Comparison of ENCODE assay signal across 12 cellular contexts in the genomic region with DNA sequence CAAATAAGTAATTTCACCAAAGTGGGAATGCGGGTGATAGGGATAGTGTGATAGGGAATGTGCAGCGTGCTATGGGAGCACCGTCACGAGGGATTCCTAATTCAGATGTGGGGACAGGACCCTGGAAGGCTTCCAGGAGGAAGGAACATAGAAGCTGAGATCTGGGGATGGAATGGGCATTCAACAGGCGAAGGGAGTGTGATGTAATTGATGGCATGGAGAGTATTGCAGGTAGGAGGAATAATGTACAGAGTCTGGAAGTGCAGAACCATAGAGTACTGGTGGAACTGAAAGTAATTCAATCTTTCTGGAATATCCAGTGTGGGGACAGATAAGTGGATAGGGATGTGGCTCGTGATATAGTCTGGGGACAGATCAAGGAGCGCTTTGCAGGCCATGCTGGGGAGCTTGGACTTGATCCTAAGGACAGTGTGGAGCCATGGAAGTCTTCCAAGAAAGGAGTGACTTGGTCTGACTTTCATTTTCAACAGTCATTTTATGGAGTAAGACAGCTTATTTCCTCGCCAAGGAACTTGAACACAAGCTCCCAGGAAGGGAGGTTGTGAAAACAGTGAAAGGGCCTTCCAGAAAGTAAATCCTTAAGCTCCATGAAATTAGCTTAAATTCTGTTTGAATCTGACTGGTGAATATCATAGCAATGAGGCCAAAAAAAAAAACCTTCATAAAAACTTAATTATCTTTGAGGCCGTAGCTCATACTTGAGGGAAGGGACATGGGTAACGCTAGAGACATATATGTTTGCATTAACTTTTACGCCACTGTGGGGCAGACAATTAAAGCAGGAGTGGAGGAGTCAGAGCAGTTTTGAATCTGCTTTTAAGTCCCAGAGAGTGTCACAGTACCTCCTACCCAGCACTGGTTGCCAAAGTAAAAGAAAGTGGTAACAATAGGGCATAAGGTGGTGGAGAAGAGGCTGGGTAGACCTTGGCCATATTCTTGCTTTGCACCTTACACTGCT. TPM values are rescaled to one million over a fixed set of nuclear protein-coding genes. Genes with fewer than 3 reads are reported as not detected.
DNase-seq lines count a peak whose midpoint lies in the region; ATAC-seq and TF ChIP-seq lines count a peak whose summit lies in the region.
"Had no signal": no experiment of that assay in that cellular context is flagged by ENCODE, and none has a peak within 500 bp of the region (broad histone marks: within the 10 kb centered on the region; RNA-seq: fewer than 3 reads in every experiment).

No MANE protein-coding gene starts in this region.

- peak; percentile 7 for DNase-seq in MV-4-11 (lab: John Stamatoyannopoulos, UW)
- peak; percentile 76 for DNase-seq in fibroblast of gingiva (ENCODE audit: low read depth)
- peak; percentile 52 for DNase-seq in osteoblast (ENCODE audit: insufficient read length, low spot score, missing footprints)
- no peak for DNase-seq in HUDEP-2 (lab: John Stamatoyannopoulos, UW; ENCODE audit: unreplicated experiment in 76 of 76)
- DNase-seq in iPS-NIHi7 (ENCODE audit: extremely low spot score): no peak
- no peak for DNase-seq in stimulated activated naive CD8-positive, alpha-beta T cell treated with anti-CD3 and anti-CD28 coated beads, Interleukin-15, amount 100 ng/mL, for 72 hours
- DNase-seq: activated T-cell treated with anti-CD3 and anti-CD28 coated beads for 4 hours; NCI-H345; stimulated activated CD4-positive, alpha-beta T cell treated with anti-CD3 and anti-CD28 coated beads, Interleukin-4, amount 100 ng/mL, for 4 hours had no signal

- H3K4me1 Mint-ChIP-seq in stimulated activated naive CD8-positive, alpha-beta T cell treated with anti-CD3 and anti-CD28 coated beads, Interleukin-15, amount 100 ng/mL, for 72 hours: no peaks in the 10 kb centered on the region

- H3K4me2 ChIP-seq in osteoblast (ENCODE audit: insufficient read depth, low read length): peak overlapping the region; percentile 46
- H3K4me2 ChIP-seq: A549 had no signal

- H3K4me3 ChIP-seq in ACC112 (ENCODE audit: low read depth, low read length): 0 out of 2 replicates have a peak overlapping the region, but pooled peaks have one; percentile 20
- no peak overlapping the region for H3K4me3 ChIP-seq in osteoblast (ENCODE audit: insufficient read depth, low read length)
- H3K4me3 ChIP-seq: A549 had no signal

- H3K4me1 ChIP-seq in ACC112 (ENCODE audit: control insufficient read depth, insufficient read depth, low read length, unreplicated experiment) (peaks cover 11% of the 10 kb centered on the region), osteoblast (ENCODE audit: insufficient read depth, low read length) (peaks cover 29% of the 10 kb centered on the region)

- H3K36me3 ChIP-seq in ACC112 (ENCODE audit: insufficient read depth, low read length) (no peaks in the 10 kb centered on the region), osteoblast (ENCODE audit: insufficient read depth, low read length) (no peaks in the 10 kb centered on the region)

- H3K9me3 Mint-ChIP-seq in stimulated activated naive CD8-positive, alpha-beta T cell treated with anti-CD3 and anti-CD28 coated beads, Interleukin-15, amount 100 ng/mL, for 72 hours: no peaks in the 10 kb centered on the region

- H3K9me3 ChIP-seq in osteoblast (ENCODE audit: low read depth, low read length): peaks cover 4% of the 10 kb centered on the region
- H3K9me3 ChIP-seq: A549 had no signal

- peaks cover 13% of the 10 kb centered on the region for H3K79me2 ChIP-seq in ACC112 (ENCODE audit: control insufficient read depth, insufficient read depth, low read length, unreplicated experiment)
- H3K79me2 ChIP-seq in osteoblast (ENCODE audit: insufficient read depth, low read length): peaks cover 57% of the 10 kb centered on the region

- no peak overlapping the region for H3K4me3 Mint-ChIP-seq in stimulated activated naive CD8-positive, alpha-beta T cell treated with anti-CD3 and anti-CD28 coated beads, Interleukin-15, amount 100 ng/mL, for 72 hours

- H3K27me3 Mint-ChIP-seq in stimulated activated naive CD8-positive, alpha-beta T cell treated with anti-CD3 and anti-CD28 coated beads, Interleukin-15, amount 100 ng/mL, for 72 hours: peaks cover 15% of the 10 kb centered on the region

- no peak overlapping the region; the same call in 1 of the 2 replicates for H3K27ac ChIP-seq in ACC112 (ENCODE audit: low read depth, low read length)
- H3K27ac ChIP-seq in osteoblast (ENCODE audit: low read depth, low read length): no peak overlapping the region
- H3K27ac ChIP-seq: A549 had no signal

- no peak overlapping the region for H3K27ac Mint-ChIP-seq in stimulated activated naive CD8-positive, alpha-beta T cell treated with anti-CD3 and anti-CD28 coated beads, Interleukin-15, amount 100 ng/mL, for 72 hours

- ATAC-seq in HG02571 (IDR thresholded peaks at IDR 0.05; ENCODE audit: unreplicated experiment): no peak
- no peak for ATAC-seq in stimulated activated naive CD8-positive, alpha-beta T cell treated with anti-CD3 and anti-CD28 coated beads, Interleukin-15, amount 100 ng/mL, for 72 hours
- ATAC-seq: A549 had no signal

- H3K27me3 ChIP-seq in ACC112 (ENCODE audit: insufficient read depth, low read length): no peaks in the 10 kb centered on the region
- H3K27me3 ChIP-seq in osteoblast (ENCODE audit: insufficient read depth, low read length): no peaks in the 10 kb centered on the region

- peaks cover 12% of the 10 kb centered on the region for H4K20me1 ChIP-seq in osteoblast (ENCODE audit: insufficient read depth, low read length)

- TF ChIP-seq CTCF in osteoblast (IDR thresholded peaks at IDR 0.05; ENCODE audit: extremely low read depth, low read depth, low read length): no peak

- H2AFZ ChIP-seq in ACC112 (ENCODE audit: low read length, unreplicated experiment): peak overlapping the region; percentile 17
- no peak overlapping the region for H2AFZ ChIP-seq in osteoblast (ENCODE audit: low read length)

RNA-seq across cellular contexts. Expression of gene ROR1, which starts 55.8 kb away (rescaled TPM):
- 46.9 and 52.5 TPM in 2 replicates for total RNA-seq in osteoblast

Comparison
In these comparisons a context has a peak if more than half of its experiments do, and no peak if none do; other contexts are left out.
1. DNase-seq: peak in MV-4-11 (single experiment), fibroblast of gingiva (single experiment) and osteoblast (single experiment); none in HUDEP-2 (0 of 76), iPS-NIHi7 (single experiment) and stimulated activated naive CD8-positive, alpha-beta T cell treated with anti-CD3 and anti-CD28 coated beads, Interleukin-15, amount 100 ng/mL, for 72 hours (0 of 2).